Comparison of ENCODE assay signal across 23 cellular contexts in genomic region chrX:123013141-123013540, GRCh38.
"Had no signal": no experiment of that assay in that cellular context is flagged by ENCODE, and none has a peak within 500 bp of the region (broad histone marks: within the 10 kb centered on the region; RNA-seq: fewer than 3 reads in every experiment).

No MANE protein-coding gene starts in this region.

- H3K4me1 ChIP-seq: esophagus muscularis mucosa, lower lobe of right lung, psoas muscle, sigmoid colon, spleen, tibial nerve, upper lobe of left lung had no signal

- H3K9me3 Mint-ChIP-seq: memory B cell had no signal

- ATAC-seq: left ventricle myocardium superior; lower lobe of right lung; natural killer cell; psoas muscle; right cardiac atrium; stimulated activated naive B cell treated with anti-CD40 and anti-IgM and Interleukin-4, amounts not matched to agents 10 μg/mL and 1 μg/mL and 100 μg/mL, for 72 hours had no signal

- H3K9me3 ChIP-seq: esophagus muscularis mucosa, lower lobe of right lung, ovary, psoas muscle, sigmoid colon, spleen, thoracic aorta, tibial nerve, upper lobe of left lung had no signal

- H3K36me3 Mint-ChIP-seq: memory B cell; natural killer cell; stimulated activated naive B cell treated with anti-CD40 and anti-IgM and Interleukin-4, amounts not matched to agents 10 μg/mL and 1 μg/mL and 100 μg/mL, for 72 hours had no signal

- H3K36me3 ChIP-seq: esophagus muscularis mucosa, lower lobe of right lung, ovary, sigmoid colon, spleen, thoracic aorta, tibial nerve, upper lobe of left lung had no signal

- H3K27ac Mint-ChIP-seq: memory B cell; natural killer cell; stimulated activated naive B cell treated with anti-CD40 and anti-IgM and Interleukin-4, amounts not matched to agents 10 μg/mL and 1 μg/mL and 100 μg/mL, for 72 hours; stimulated activated naive CD8-positive, alpha-beta T cell treated with anti-CD3 and anti-CD28 coated beads, Interleukin-15, Interleukin-2, amounts not matched to agents 100 ng/mL and 50 ng/mL, for 24 hours had no signal

- H3K27me3 Mint-ChIP-seq: memory B cell; stimulated activated naive B cell treated with anti-CD40 and anti-IgM and Interleukin-4, amounts not matched to agents 10 μg/mL and 1 μg/mL and 100 μg/mL, for 72 hours; stimulated activated naive CD8-positive, alpha-beta T cell treated with anti-CD3 and anti-CD28 coated beads, Interleukin-15, Interleukin-2, amounts not matched to agents 100 ng/mL and 50 ng/mL, for 24 hours had no signal

- H3K4me3 Mint-ChIP-seq: memory B cell; natural killer cell; stimulated activated naive B cell treated with anti-CD40 and anti-IgM and Interleukin-4, amounts not matched to agents 10 μg/mL and 1 μg/mL and 100 μg/mL, for 72 hours; stimulated activated naive CD8-positive, alpha-beta T cell treated with anti-CD3 and anti-CD28 coated beads, Interleukin-15, Interleukin-2, amounts not matched to agents 100 ng/mL and 50 ng/mL, for 24 hours had no signal

- H3K27ac ChIP-seq: dorsolateral prefrontal cortex, esophagus muscularis mucosa, lower lobe of right lung, ovary, psoas muscle, sigmoid colon, skin epidermis, spleen, thoracic aorta, tibial nerve, upper lobe of left lung had no signal

- H3K4me3 ChIP-seq: dorsolateral prefrontal cortex, esophagus muscularis mucosa, lower lobe of right lung, ovary, psoas muscle, sigmoid colon, skin epidermis, spleen, thoracic aorta, tibial nerve, upper lobe of left lung had no signal

- H3K4me1 Mint-ChIP-seq: memory B cell; natural killer cell; stimulated activated naive B cell treated with anti-CD40 and anti-IgM and Interleukin-4, amounts not matched to agents 10 μg/mL and 1 μg/mL and 100 μg/mL, for 72 hours had no signal

- FAIRE-seq: frontal cortex, keratinocyte, urothelium cell line had no signal

- DNase-seq: dorsolateral prefrontal cortex; effector CD4-positive, alpha-beta T cell; left ventricle myocardium superior; lower lobe of right lung; natural killer cell; occipital lobe; ovary; posterior cingulate gyrus; psoas muscle; right cardiac atrium; sigmoid colon; spleen; stimulated activated naive B cell treated with anti-CD40 and anti-IgM and Interleukin-4, amounts not matched to agents 10 μg/mL and 1 μg/mL and 100 μg/mL, for 72 hours; upper lobe of left lung had no signal

- H3K27me3 ChIP-seq: esophagus muscularis mucosa, ovary, sigmoid colon, spleen, tibial nerve, upper lobe of left lung had no signal
